ENCODE assay signal across 7 cellular contexts in genomic region chr10:33843379-33843778, GRCh38.
"Had no signal": no experiment of that assay in that cellular context is flagged by ENCODE, and none has a peak within 500 bp of the region (broad histone marks: within the 10 kb centered on the region; RNA-seq: fewer than 3 reads in every experiment).

No MANE protein-coding gene starts in this region.

- H3K27ac Mint-ChIP-seq: IgD-negative memory B cell had no signal

- DNase-seq: IMR-90, KBM-7, KG1 had no signal

- H3K27me3 Mint-ChIP-seq: IgD-negative memory B cell had no signal

- H3K4me1 Mint-ChIP-seq: IgD-negative memory B cell had no signal

- H3K9ac ChIP-seq: KMS-11 had no signal

- H3K4me3 Mint-ChIP-seq: IgD-negative memory B cell had no signal

- H3K27ac ChIP-seq: HL-60, KMS-11 had no signal

- FAIRE-seq: HTR-8/SVneo had no signal

- H3K4me2 ChIP-seq: KMS-11 had no signal
